9 cellular contexts compared by ENCODE assay signal in genomic region chr5:2773327-2773726, GRCh38. TPM values are rescaled to one million over a fixed set of nuclear protein-coding genes. Genes with fewer than 3 reads are reported as not detected.
"Had no signal": no experiment of that assay in that cellular context is flagged by ENCODE, and none has a peak within 500 bp of the region (broad histone marks: within the 10 kb centered on the region; RNA-seq: fewer than 3 reads in every experiment).

No MANE protein-coding gene starts in this region.

- ATAC-seq: GM12878 had no signal

- DNase-seq: GDM1, GF-D8 had no signal

- H3K4me3 ChIP-seq: GM12878 had no signal

- FAIRE-seq: G401.6, GM12878, GM12891, GM12892, GM18507, GM19239 had no signal

RNA-seq across cellular contexts. Expression of gene IRX2, which starts 21.9 kb away (rescaled TPM):
- total RNA-seq: G401, GM12878 had no signal
- polyA plus RNA-seq: GM12878 had no signal
